Comparison of ENCODE assay signal across 1 cellular context in genomic region chr19:2270572-2271515, GRCh38.
A peak's percentile ranks its signal among the peaks of the same experiment; 100 is the strongest.
TF ChIP-seq lines count a peak whose summit lies in the region.

No MANE protein-coding gene starts in this region.

TF ChIP-seq in IMR-90, 13 proteins besides CTCF, POLR2A, EP300 and RAD21:
- TF ChIP-seq ELK1 (IDR thresholded peaks at IDR 0.05; ENCODE audit: borderline replicate concordance, low read depth, low read length) (no peak), FOS (IDR thresholded peaks at IDR 0.05; ENCODE audit: low read depth, low read length) (no peak), CHD1 (IDR thresholded peaks at IDR 0.05; ENCODE audit: low read depth, low read length) (no peak; the same call in 1 of the 2 replicates), MXI1 (IDR thresholded peaks at IDR 0.05; ENCODE audit: borderline replicate concordance, low read depth, low read length) (peak; percentile 9; the same call in 1 of the 2 replicates), SMC3 (IDR thresholded peaks at IDR 0.05; ENCODE audit: low read depth, low read length) (no peak), BHLHE40 (IDR thresholded peaks at IDR 0.05; ENCODE audit: low read depth, low read length) (no peak), RFX5 (IDR thresholded peaks at IDR 0.05; ENCODE audit: low read depth, low read length) (no peak), MAZ (IDR thresholded peaks at IDR 0.05; ENCODE audit: borderline replicate concordance, low read depth, low read length) (peak; percentile 64; the same call in 1 of the 2 replicates), USF2 (IDR thresholded peaks at IDR 0.05; ENCODE audit: low read depth, low read length) (no peak), RCOR1 (IDR thresholded peaks at IDR 0.05; ENCODE audit: insufficient replicate concordance, low read length) (no peak), CEBPB (IDR thresholded peaks at IDR 0.05; ENCODE audit: low read depth, low read length) (peak; percentile 95)
